8 cellular contexts compared by ENCODE assay signal in the genomic region with DNA sequence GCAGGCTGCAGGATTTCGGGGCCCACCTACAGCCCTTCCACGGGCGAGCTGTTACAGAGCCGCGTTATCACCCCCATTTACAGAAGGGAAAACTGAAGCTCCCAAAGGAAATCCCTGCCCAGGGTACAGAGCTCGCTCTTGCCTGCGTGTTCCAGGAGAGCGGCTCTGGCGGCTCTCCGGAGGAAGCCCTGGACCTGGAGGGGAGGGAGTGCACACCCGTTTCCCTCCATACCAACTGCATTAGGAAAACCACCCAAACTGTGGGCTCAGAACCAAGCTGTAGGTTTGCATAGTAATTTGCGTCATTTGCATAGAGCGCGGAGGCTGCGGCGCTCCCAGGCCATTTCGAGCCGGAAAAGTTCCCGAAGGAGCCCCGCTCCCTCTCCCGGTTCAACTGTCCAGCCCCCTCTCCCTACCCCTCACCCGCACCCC. TPM values are rescaled to one million over a fixed set of nuclear protein-coding genes. Genes with fewer than 3 reads are reported as not detected.
DNase-seq lines count a peak whose midpoint lies in the region; ATAC-seq and TF ChIP-seq lines count a peak whose summit lies in the region.

No MANE protein-coding gene starts in this region.

- DNase-seq in Calu3: no peak
- DNase-seq in Kasumi-1 (lab: John Stamatoyannopoulos, UW): peak; percentile 33 to 57
- no peak for DNase-seq in activated naive CD4-positive, alpha-beta T cell treated with anti-CD3 and anti-CD28 coated beads, Interleukin-2, amount 50 U/mL, for 72 hours (ENCODE audit: low spot score in 2 of 2)
- DNase-seq in left ventricle myocardium inferior: no peak
- no peak for DNase-seq in sciatic nerve (ENCODE audit: low spot score)
- no peak for DNase-seq in NCI-H146 treated with DMSO at 0.1 percent for 48 hours (lab: John Stamatoyannopoulos, UW; ENCODE audit: unreplicated experiment)
- DNase-seq in erythroblast (lab: John Stamatoyannopoulos, UW): no peak

- peaks cover 10% of the 10 kb centered on the region for H3K4me1 Mint-ChIP-seq in Calu3 (ENCODE audit: low read depth, unreplicated experiment)

- H3K27ac ChIP-seq in left ventricle myocardium inferior (replicated peaks): peak overlapping the region; percentile 86

- peak overlapping the region; percentile 82 for H3K4me3 ChIP-seq in left ventricle myocardium inferior

- ATAC-seq in GM21390 (IDR thresholded peaks at IDR 0.05; ENCODE audit: unreplicated experiment): peak; percentile 29
- ATAC-seq in activated naive CD4-positive, alpha-beta T cell treated with anti-CD3 and anti-CD28 coated beads, Interleukin-2, amount 50 U/mL, for 72 hours: peak; percentile 33 to 66
- ATAC-seq in sciatic nerve: peak; percentile 56

- no peaks in the 10 kb centered on the region for H3K27me3 Mint-ChIP-seq in Calu3 (ENCODE audit: unreplicated experiment)

- no peak for TF ChIP-seq POLR2A in erythroblast (IDR thresholded peaks at IDR 0.05; ENCODE audit: low read length)

- H3K36me3 Mint-ChIP-seq in Calu3 (ENCODE audit: insufficient read depth, unreplicated experiment): peaks cover 22% of the 10 kb centered on the region
- no peaks in the 10 kb centered on the region for H3K36me3 Mint-ChIP-seq in activated naive CD4-positive, alpha-beta T cell treated with anti-CD3 and anti-CD28 coated beads, Interleukin-2, amount 50 U/mL, for 72 hours

- no TSS peak for BruUV-seq in Calu3 (replicated peaks; lab: Mats Ljungman, UMichigan)

- peak overlapping the region; percentile 73 for H3K4me3 Mint-ChIP-seq in Calu3 (ENCODE audit: low read depth, unreplicated experiment)

- CTCF ChIA-PET in Calu3 (lab: Charles Lee): interaction anchor here (0.6 to 2.6 kb wide), 43 partner anchors 10 to 973 kb away, joined by 3 to 30 read pairs (median 6); partner anchors contain the start of genes ADGRB2, PEF1 and TMEM39B

- peaks cover 10% of the 10 kb centered on the region for H3K27me3 ChIP-seq in left ventricle myocardium inferior (ENCODE audit: low read depth)

- H3K9me3 Mint-ChIP-seq in Calu3 (ENCODE audit: low read depth, unreplicated experiment): no peaks in the 10 kb centered on the region
- no peaks in the 10 kb centered on the region for H3K9me3 Mint-ChIP-seq in activated naive CD4-positive, alpha-beta T cell treated with anti-CD3 and anti-CD28 coated beads, Interleukin-2, amount 50 U/mL, for 72 hours

- H3K36me3 ChIP-seq in left ventricle myocardium inferior: no peaks in the 10 kb centered on the region

- TF ChIP-seq CTCF in Calu3 (IDR thresholded peaks at IDR 0.05; ENCODE audit: unreplicated experiment): no peak
- TF ChIP-seq CTCF in left ventricle myocardium inferior (IDR thresholded peaks at IDR 0.05; ENCODE audit: borderline replicate concordance): no peak

- intact Hi-C loops in Calu3 (cut with micrococcal nuclease; ENCODE audit: unreplicated experiment) (loop anchor here (1.0 to 2.0 kb wide), 2 partner anchors 74 to 123 kb away; no protein-coding TSS in a partner anchor), left ventricle myocardium inferior (cut with micrococcal nuclease) (loop anchor here (2.0 to 10.0 kb wide), 2 partner anchors 74 to 126 kb away; no protein-coding TSS in a partner anchor), sciatic nerve (cut with DNase I) (no loop called here)

- H3K27ac Mint-ChIP-seq in Calu3 (ENCODE audit: unreplicated experiment): peak overlapping the region; percentile 80
- peak overlapping the region in 1 of 2 donors; percentile 78 for H3K27ac Mint-ChIP-seq in activated naive CD4-positive, alpha-beta T cell treated with anti-CD3 and anti-CD28 coated beads, Interleukin-2, amount 50 U/mL, for 72 hours

- H3K4me1 ChIP-seq in left ventricle myocardium inferior: peaks cover 16% of the 10 kb centered on the region

- no peaks in the 10 kb centered on the region for H3K9me3 ChIP-seq in left ventricle myocardium inferior (replicated peaks)

RNA-seq across cellular contexts. Expression of gene ADGRB2, which starts 24.7 kb away (rescaled TPM):
- total RNA-seq in Calu3 (2022) (1.9 and 2.9 TPM in 2 replicates), left ventricle myocardium inferior (12.1 TPM), sciatic nerve (5.2 TPM)
- total RNA-seq in activated naive CD4-positive, alpha-beta T cell treated with anti-CD3 and anti-CD28 coated beads, Interleukin-2, amount 50 U/mL, for 72 hours: 1 to 10 TPM in 1 of 2 donors, under 1 TPM in 1; 0.49 to 1.1 TPM

RNA-seq across cellular contexts. Expression of gene SPOCD1, which starts 27.0 kb away (rescaled TPM):
- total RNA-seq in Calu3 (2022) (6.3 and 8.4 TPM in 2 replicates), left ventricle myocardium inferior (not detected), sciatic nerve (1.3 TPM)
- 1 to 10 TPM in 1 of 2 donors, under 1 TPM in 1; 0.46 to 1.8 TPM for total RNA-seq in activated naive CD4-positive, alpha-beta T cell treated with anti-CD3 and anti-CD28 coated beads, Interleukin-2, amount 50 U/mL, for 72 hours

Comparison
In these comparisons a context has a peak if more than half of its experiments do, and no peak if none do; other contexts are left out.
1. DNase-seq: peak in Kasumi-1 (2 of 2); none in Calu3 (single experiment), activated naive CD4-positive, alpha-beta T cell treated with anti-CD3 and anti-CD28 coated beads, Interleukin-2, amount 50 U/mL, for 72 hours (0 of 2), left ventricle myocardium inferior (single experiment), sciatic nerve (single experiment), NCI-H146 treated with DMSO at 0.1 percent for 48 hours (single experiment) and erythroblast (0 of 2).
2. Peak in every context shown above with its lines, with median percentiles within 50 percentile points of each other: ATAC-seq.